11 cellular contexts compared by ENCODE assay signal in the genomic region with DNA sequence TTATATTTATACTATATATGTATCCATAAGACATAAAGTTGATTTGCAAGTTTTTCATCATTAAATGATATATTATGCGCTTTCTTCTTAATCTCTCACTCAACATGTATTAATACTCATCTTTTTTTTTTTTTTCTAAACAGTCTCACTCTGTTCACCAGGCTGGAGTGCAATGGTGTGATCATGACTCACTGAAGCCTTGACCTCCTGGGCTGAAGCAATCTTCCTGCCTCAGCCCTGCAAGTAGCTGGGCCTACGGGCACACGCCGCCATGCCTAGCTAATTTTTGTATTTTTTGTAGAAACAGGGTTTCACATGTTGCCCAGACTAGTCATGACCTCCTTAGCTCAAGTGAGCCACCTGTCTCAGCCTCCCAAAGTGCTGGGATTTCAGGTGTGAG. TPM values are rescaled to one million over a fixed set of nuclear protein-coding genes. Genes with fewer than 3 reads are reported as not detected.
DNase-seq lines count a peak whose midpoint lies in the region; ATAC-seq, FAIRE-seq and TF ChIP-seq lines count a peak whose summit lies in the region.
"Had no signal": no experiment of that assay in that cellular context is flagged by ENCODE, and none has a peak within 500 bp of the region (broad histone marks: within the 10 kb centered on the region; RNA-seq: fewer than 3 reads in every experiment).

No MANE protein-coding gene starts in this region.

- WGBS in suprapubic skin, result 87% methylated on average over 4 of the region's 4 CpGs

- no peak overlapping the region for H3K4me3 ChIP-seq in breast epithelium
- H3K4me3 ChIP-seq in kidney (ENCODE audit: low read length in 2 of 2), result no peak overlapping the region
- no peak overlapping the region for H3K4me3 ChIP-seq in suprapubic skin

- no peak overlapping the region for H3K27ac Mint-ChIP-seq in MCF 10A (ENCODE audit: low read depth, unreplicated experiment)
- H3K27ac Mint-ChIP-seq: activated naive CD4-positive, alpha-beta T cell treated with anti-CD3 and anti-CD28 coated beads, Interleukin-2, amount 50 U/mL, for 72 hours had no signal

- no peak overlapping the region for H3K4me3 Mint-ChIP-seq in MCF 10A (ENCODE audit: unreplicated experiment)
- H3K4me3 Mint-ChIP-seq: endodermal cell had no signal

- intact Hi-C loops in MCF 10A (cut with micrococcal nuclease) (loop anchor here (5.0 kb wide), 1 partner anchor 51 kb away; a partner anchor contains a TSS), breast epithelium (cut with DNase I; ENCODE audit: low total_unique reads) (no loop called here), kidney (cut with DNase I) (no loop called here)

- CTCF ChIA-PET in MCF 10A (lab: Yijun Ruan, JAX), result interaction anchor here (0.6 to 0.8 kb wide), 5 partner anchors 15 to 540 kb away, joined by 3 to 5 read pairs (median 3); no protein-coding TSS in a partner anchor

- DNase-seq in MCF 10A (ENCODE audit: unreplicated experiment) (peak; percentile 83), breast epithelium (ENCODE audit: low spot score in 2 of 2) (no peak), amniotic epithelial cell (ENCODE audit: low read depth) (peak; percentile 95), kidney (peak; percentile 63), GM10266 (ENCODE audit: extremely low spot score) (no peak), suprapubic skin (ENCODE audit: low spot score in 2 of 2) (no peak), GDM1 (lab: John Stamatoyannopoulos, UW) (no peak)
- DNase-seq: endodermal cell, NCI-H1930 had no signal

- BruUV-seq in MCF 10A (replicated peaks; lab: Mats Ljungman, UMichigan), result no TSS peak

- no peak for TF ChIP-seq EP300 in suprapubic skin (IDR thresholded peaks at IDR 0.05)

- no peaks in the 10 kb centered on the region for H3K9me3 Mint-ChIP-seq in MCF 10A (ENCODE audit: unreplicated experiment)
- H3K9me3 Mint-ChIP-seq: activated naive CD4-positive, alpha-beta T cell treated with anti-CD3 and anti-CD28 coated beads, Interleukin-2, amount 50 U/mL, for 72 hours; endodermal cell had no signal

- H3K9ac ChIP-seq in kidney (ENCODE audit: low read length in 2 of 2), result no peak overlapping the region

- TF ChIP-seq POLR2A in breast epithelium (IDR thresholded peaks at IDR 0.05) (no peak), suprapubic skin (IDR thresholded peaks at IDR 0.05) (no peak)

- no peaks in the 10 kb centered on the region for H3K36me3 Mint-ChIP-seq in MCF 10A (ENCODE audit: insufficient read depth, unreplicated experiment)

- H3K27ac ChIP-seq in breast epithelium (no peak overlapping the region), kidney (ENCODE audit: low read depth in 2 of 2, low read length in 2 of 2) (no peak overlapping the region), suprapubic skin (no peak overlapping the region)

- ATAC-seq in HG02852 (IDR thresholded peaks at IDR 0.05; ENCODE audit: unreplicated experiment), result no peak
- ATAC-seq: activated naive CD4-positive, alpha-beta T cell treated with anti-CD3 and anti-CD28 coated beads, Interleukin-2, amount 50 U/mL, for 72 hours had no signal

- no peaks in the 10 kb centered on the region for H3K4me1 ChIP-seq in breast epithelium
- H3K4me1 ChIP-seq in kidney (ENCODE audit: control insufficient read depth in 1 of 2, insufficient read depth in 1 of 2, low read depth in 1 of 2, low read length in 2 of 2), result peaks cover 0 to 2% of the 10 kb centered on the region in 2 donors
- H3K4me1 ChIP-seq in suprapubic skin, result no peaks in the 10 kb centered on the region

- H3K27me3 ChIP-seq in breast epithelium (no peaks in the 10 kb centered on the region), suprapubic skin (no peaks in the 10 kb centered on the region)

- TF ChIP-seq CTCF in MCF 10A (IDR thresholded peaks at IDR 0.05; ENCODE audit: unreplicated experiment), result no peak
- TF ChIP-seq CTCF in breast epithelium (IDR thresholded peaks at IDR 0.05), result no peak
- no peak for TF ChIP-seq CTCF in kidney (IDR thresholded peaks at IDR 0.05; ENCODE audit: borderline replicate concordance, extremely low read depth, insufficient read depth)
- no peak for TF ChIP-seq CTCF in GM10266 (IDR thresholded peaks at IDR 0.05; ENCODE audit: control insufficient read depth, insufficient read depth, low read depth, missing control alignments)
- TF ChIP-seq CTCF in suprapubic skin (IDR thresholded peaks at IDR 0.05), result no peak

- no peak for FAIRE-seq in kidney (lab: Jason Lieb, UNC)

- POLR2A ChIA-PET in MCF 10A (lab: Yijun Ruan, JAX), result interaction anchor here (0.7 to 1.5 kb wide), 8 partner anchors 9 to 55 kb away, joined by 3 to 22 read pairs (median 3); a partner anchor contains a TSS

- H3K27me3 Mint-ChIP-seq in MCF 10A (ENCODE audit: insufficient read depth, unreplicated experiment), result no peaks in the 10 kb centered on the region

- H3K4me1 Mint-ChIP-seq in MCF 10A (ENCODE audit: insufficient read depth, unreplicated experiment), result peaks cover 14% of the 10 kb centered on the region

- H3K36me3 ChIP-seq in breast epithelium, result no peaks in the 10 kb centered on the region
- H3K36me3 ChIP-seq in kidney (ENCODE audit: control insufficient read depth in 1 of 2, insufficient read depth in 2 of 2, low read length in 2 of 2), result no peaks in the 10 kb centered on the region
- no peaks in the 10 kb centered on the region for H3K36me3 ChIP-seq in suprapubic skin

- H3K9me3 ChIP-seq in breast epithelium (no peaks in the 10 kb centered on the region), kidney (ENCODE audit: control insufficient read depth in 1 of 2, low read length in 2 of 2) (no peaks in the 10 kb centered on the region), suprapubic skin (no peaks in the 10 kb centered on the region)

RNA-seq across cellular contexts. Expression of a gene that starts 51.4 kb away (rescaled TPM):
- 30.2 and 36.0 TPM in 2 replicates for total RNA-seq in MCF 10A (2022)
- total RNA-seq in breast epithelium, result 100 to 1,000 TPM in 1 of 3 donors, 10 to 100 TPM in 2; 56.2 to 101 (median 69.8) TPM
- 39.5 TPM for total RNA-seq in kidney
- 14.9 TPM for polyA plus RNA-seq in kidney (ENCODE audit: insufficient read depth, low read depth, low replicate concordance)
- 10 to 100 TPM; 26.3 to 59.9 (median 37.8) TPM for total RNA-seq in suprapubic skin

Comparison
In these comparisons a context has a peak if more than half of its experiments do, and no peak if none do; other contexts are left out.
1. DNase-seq: peak in MCF 10A (single experiment), amniotic epithelial cell (single experiment) and kidney (single experiment); none in breast epithelium (0 of 2), GM10266 (single experiment), suprapubic skin (0 of 2) and GDM1 (single experiment).